1 cellular context compared by ENCODE assay signal in genomic region chr16:23015580-23015979, GRCh38.
TF ChIP-seq lines count a peak whose summit lies in the region.

No MANE protein-coding gene starts in this region.

TF ChIP-seq in GM12878, 131 proteins besides CTCF, POLR2A, EP300 and RAD21 (continued from another document):
- TF ChIP-seq TBL1XR1 (IDR thresholded peaks at IDR 0.05; ENCODE audit: low read depth, low read length): no peak
- TF ChIP-seq IRF4 (IDR thresholded peaks at IDR 0.05; ENCODE audit: low read depth, low read length): no peak
